In the genomic region with DNA sequence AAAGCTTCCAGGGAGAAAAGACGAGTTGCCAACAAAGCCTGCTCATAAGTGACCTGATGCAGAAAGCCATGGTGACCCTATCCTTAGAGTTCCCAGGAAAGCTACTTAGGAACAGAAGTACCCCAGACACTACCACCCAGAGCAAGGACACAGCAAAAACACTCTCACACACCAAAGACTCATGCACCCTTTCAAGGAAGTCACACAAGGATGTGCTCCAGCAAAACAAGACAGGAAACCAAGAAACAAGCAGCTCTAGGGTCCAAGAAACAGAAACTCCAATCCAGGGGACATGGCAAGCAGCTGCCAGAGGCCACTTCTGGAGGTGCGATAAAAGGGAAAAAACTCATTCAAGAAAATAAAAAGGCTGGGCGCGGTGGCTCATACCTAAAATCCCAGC, we compare ENCODE assay signal across 18 cellular contexts. TPM values are rescaled to one million over a fixed set of nuclear protein-coding genes. Genes with fewer than 3 reads are reported as not detected.
DNase-seq lines count a peak whose midpoint lies in the region; ATAC-seq and TF ChIP-seq lines count a peak whose summit lies in the region.
"Had no signal": no experiment of that assay in that cellular context is flagged by ENCODE, and none has a peak within 500 bp of the region (broad histone marks: within the 10 kb centered on the region; RNA-seq: fewer than 3 reads in every experiment).

No MANE protein-coding gene starts in this region.

- H3K36me3 Mint-ChIP-seq in GM23338 (ENCODE audit: low read depth) (peaks cover 73% of the 10 kb centered on the region), WTC11 (peaks cover 48% of the 10 kb centered on the region), neural progenitor cell (peaks cover 37% of the 10 kb centered on the region), mesothelial cell of epicardium (peaks cover 23% of the 10 kb centered on the region)

- ATAC-seq in GM23338 (no peak), WTC11 (no peak)
- ATAC-seq: A549 had no signal

- no peaks in the 10 kb centered on the region for H3K9me2 ChIP-seq in GM23338 (ENCODE audit: insufficient read depth)

- H3K36me3 ChIP-seq in GM23338 (ENCODE audit: insufficient read depth) (no peaks in the 10 kb centered on the region; the same call in 1 of the 2 replicates), neural progenitor cell (no peaks in the 10 kb centered on the region), WERI-Rb-1 (peaks cover 69% of the 10 kb centered on the region)

- H3K27ac Mint-ChIP-seq in GM23338 (no peak overlapping the region), WTC11 (peak overlapping the region; percentile 22), neural progenitor cell (peak overlapping the region; percentile 36), mesothelial cell of epicardium (no peak overlapping the region)
- H3K27ac Mint-ChIP-seq: CD4-positive, alpha-beta memory T cell; HFFc6 had no signal

- H3K4me3 Mint-ChIP-seq in GM23338 (no peak overlapping the region), WTC11 (no peak overlapping the region), neural progenitor cell (no peak overlapping the region), mesothelial cell of epicardium (no peak overlapping the region)
- H3K4me3 Mint-ChIP-seq: CD4-positive, alpha-beta memory T cell; HFFc6 had no signal

- H3K27me3 Mint-ChIP-seq in GM23338 (ENCODE audit: insufficient read depth, low read depth, poor library complexity): peaks cover 27% of the 10 kb centered on the region
- no peaks in the 10 kb centered on the region; the same call in 1 of the 2 replicates for H3K27me3 Mint-ChIP-seq in WTC11 (ENCODE audit: low read depth)
- peaks cover 4% of the 10 kb centered on the region for H3K27me3 Mint-ChIP-seq in neural progenitor cell (ENCODE audit: insufficient read depth, low read depth)
- H3K27me3 Mint-ChIP-seq in mesothelial cell of epicardium (ENCODE audit: low read depth): peaks cover 19% of the 10 kb centered on the region

- H3K4me1 Mint-ChIP-seq in GM23338 (peaks cover 42% of the 10 kb centered on the region), WTC11 (peaks cover 38% of the 10 kb centered on the region), neural progenitor cell (peaks cover 3% of the 10 kb centered on the region), mesothelial cell of epicardium (peaks cover 5% of the 10 kb centered on the region)

- H3K9me3 ChIP-seq in neural progenitor cell (ENCODE audit: low read depth) (no peaks in the 10 kb centered on the region), WERI-Rb-1 (ENCODE audit: severe bottlenecking) (peaks cover 8% of the 10 kb centered on the region)
- H3K9me3 ChIP-seq: BE2C had no signal

- TF ChIP-seq CTCF in GM23338 (conservative IDR thresholded peaks at IDR 0.05; ENCODE audit: low read depth in 2 of 2) (no peak), WTC11 (IDR thresholded peaks at IDR 0.05) (no peak), neural progenitor cell (IDR thresholded peaks at IDR 0.05) (no peak), mesothelial cell of epicardium (IDR thresholded peaks at IDR 0.05; ENCODE audit: unreplicated experiment) (no peak), WERI-Rb-1 (IDR thresholded peaks at IDR 0.05; ENCODE audit: low read depth, low read length) (no peak)

- H3K9ac ChIP-seq in neural progenitor cell: no peak overlapping the region
- H3K9ac ChIP-seq: GM23248 had no signal

- H2AFZ ChIP-seq in GM23338: no peak overlapping the region
- no peak overlapping the region for H2AFZ ChIP-seq in neural progenitor cell (replicated peaks)
- H2AFZ ChIP-seq: GM23248 had no signal

- no peak overlapping the region for H3K4me3 ChIP-seq in GM23338
- no peak overlapping the region for H3K4me3 ChIP-seq in neural progenitor cell
- no peak overlapping the region for H3K4me3 ChIP-seq in WERI-Rb-1 (ENCODE audit: low read depth, low read length)
- H3K4me3 ChIP-seq: A549, GM23248, HAP-1 had no signal

- H3K27me3 ChIP-seq in GM23338 (ENCODE audit: insufficient read depth) (no peaks in the 10 kb centered on the region), neural progenitor cell (peaks cover 11% of the 10 kb centered on the region), WERI-Rb-1 (ENCODE audit: insufficient read depth, low read depth, severe bottlenecking) (no peaks in the 10 kb centered on the region)
- H3K27me3 ChIP-seq: BE2C had no signal

- peaks cover 13% of the 10 kb centered on the region for H3K9me3 Mint-ChIP-seq in GM23338
- H3K9me3 Mint-ChIP-seq in WTC11: peaks cover 9% of the 10 kb centered on the region
- peaks cover 48% of the 10 kb centered on the region for H3K9me3 Mint-ChIP-seq in neural progenitor cell
- H3K9me3 Mint-ChIP-seq in mesothelial cell of epicardium: peaks cover 9% of the 10 kb centered on the region

- CTCF ChIA-PET in WTC11 (lab: Charles Lee): no interaction called here

- DNase-seq in GM23338 (ENCODE audit: low spot score) (no peak), WTC11 (ENCODE audit: low spot score) (no peak), neural progenitor cell (ENCODE audit: low spot score) (no peak), ureter (ENCODE audit: low spot score) (peak; percentile 5), mesothelial cell of epicardium (ENCODE audit: low spot score in 2 of 2, unreplicated experiment in 2 of 2) (no peak), NCI-H2029 treated with DMSO at 0.1 percent for 48 hours (lab: John Stamatoyannopoulos, UW) (no peak), WERI-Rb-1 (no peak)
- DNase-seq: BE2C; CD4-positive, alpha-beta memory T cell; DMS79; GM23248; HFFc6; IMR-90 had no signal

- no peak overlapping the region for H3K4me2 ChIP-seq in GM23338
- no peak overlapping the region for H3K4me2 ChIP-seq in neural progenitor cell
- H3K4me2 ChIP-seq: A549 had no signal

- 0 out of 2 replicates have a peak, but pooled peaks cover 4% of the 10 kb centered on the region for H3K4me1 ChIP-seq in GM23338 (ENCODE audit: insufficient read depth)
- peaks cover 9% of the 10 kb centered on the region for H3K4me1 ChIP-seq in neural progenitor cell
- H3K4me1 ChIP-seq: BE2C had no signal

- H3F3A ChIP-seq in GM23338 (replicated peaks; ENCODE audit: low read depth): no peaks in the 10 kb centered on the region
- peaks cover under 1% of the 10 kb centered on the region for H3F3A ChIP-seq in neural progenitor cell (ENCODE audit: low read depth)

- POLR2A ChIA-PET in WTC11 (lab: Charles Lee): interaction anchor here (1.2 kb wide), 1 partner anchor 11 kb away, joined by 3 read pairs; no protein-coding TSS in a partner anchor

- H4K20me1 ChIP-seq in GM23338 (replicated peaks; ENCODE audit: insufficient read depth) (peaks cover 49% of the 10 kb centered on the region), neural progenitor cell (ENCODE audit: low read depth) (peaks cover 29% of the 10 kb centered on the region)

- peaks cover 93% of the 10 kb centered on the region for H3K79me2 ChIP-seq in GM23338 (replicated peaks; ENCODE audit: insufficient read depth)
- H3K79me2 ChIP-seq in neural progenitor cell (ENCODE audit: low read depth): peaks cover 88% of the 10 kb centered on the region

- H3K27ac ChIP-seq in GM23338 (ENCODE audit: low read depth) (0 out of 2 replicates have a peak overlapping the region, but pooled peaks have one; percentile 19), neural progenitor cell (no peak overlapping the region), WERI-Rb-1 (no peak overlapping the region)
- H3K27ac ChIP-seq: A549, C4-2B, GM23248 had no signal

TF ChIP-seq in WTC11, 78 proteins besides CTCF, POLR2A, EP300 and RAD21 (continues in another document):
- no peak for TF ChIP-seq ZNF281 (CRISPR knock-in tag; IDR thresholded peaks at IDR 0.05)
- TF ChIP-seq, protein P1, sequence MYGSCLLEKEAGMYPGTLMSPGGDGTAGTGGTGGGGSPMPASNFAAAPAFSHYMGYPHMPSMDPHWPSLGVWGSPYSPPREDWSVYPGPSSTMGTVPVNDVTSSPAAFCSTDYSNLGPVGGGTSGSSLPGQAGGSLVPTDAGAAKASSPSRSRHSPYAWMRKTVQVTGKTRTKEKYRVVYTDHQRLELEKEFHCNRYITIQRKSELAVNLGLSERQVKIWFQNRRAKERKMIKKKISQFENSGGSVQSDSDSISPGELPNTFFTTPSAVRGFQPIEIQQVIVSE (CRISPR knock-in tag; IDR thresholded peaks at IDR 0.05; ENCODE audit: borderline replicate concordance): no peak
- no peak for TF ChIP-seq ATF1 (CRISPR knock-in tag; IDR thresholded peaks at IDR 0.05)

RNA-seq across cellular contexts. Expression of gene KIF1A, which starts 5.7 kb away (rescaled TPM):
- 183 and 214 TPM in 2 replicates for total RNA-seq in GM23338 (2014; rRNA removed; shearing (Covaris generic))
- 158 and 169 TPM in 2 replicates for polyA plus RNA-seq in GM23338 (2016; fragmentation: Nextera tagmentation; extraction: Ambion mirVana)
- total RNA-seq in WTC11 (2021) (218 to 279 TPM (median 222 TPM) in 3 replicates), neural progenitor cell (ENCODE audit: low replicate concordance) (29.9 and 41.1 TPM in 2 replicates), ureter (1.2 TPM), mesothelial cell of epicardium (46.2 to 49.5 TPM (median 48.9 TPM) in 3 replicates)
- total RNA-seq: CD4-positive, alpha-beta memory T cell; HFFc6; HT-29 had no signal
- polyA plus RNA-seq: AG04450; CD4-positive, alpha-beta memory T cell; IMR-90 had no signal

RNA-seq across cellular contexts. Expression of gene AGXT, which starts 54.3 kb away (rescaled TPM):
- total RNA-seq in GM23338 (2014; rRNA removed; shearing (Covaris generic)): not detected in 2 replicates
- polyA plus RNA-seq in GM23338 (2016; fragmentation: Nextera tagmentation; extraction: Ambion mirVana): not detected in 2 replicates
- total RNA-seq in WTC11 (2021) (0.16 to 0.37 TPM (median 0.24 TPM) in 3 replicates), neural progenitor cell (ENCODE audit: low replicate concordance) (not detected in 2 replicates), ureter (0.31 TPM), mesothelial cell of epicardium (not detected in 3 replicates)
- total RNA-seq: CD4-positive, alpha-beta memory T cell; GM23248; HFFc6; IMR-90 had no signal
- polyA plus RNA-seq: A549; AG04450; CD4-positive, alpha-beta memory T cell; GM23248; IMR-90 had no signal

Comparison
In these comparisons a context has a peak if more than half of its experiments do, and no peak if none do; other contexts are left out.
1. H3K27ac Mint-ChIP-seq: peak in WTC11 (single experiment) and neural progenitor cell (single experiment); none in GM23338 (single experiment) and mesothelial cell of epicardium (single experiment).
2. RNA of gene KIF1A, which starts 5.7 kb away (total RNA-seq): 218 to 279 TPM in WTC11, 183 to 214 TPM in GM23338, 46.2 to 49.5 TPM in mesothelial cell of epicardium and 29.9 to 41.1 TPM in neural progenitor cell; 1.2 TPM in ureter (single experiment); every median in the first group is over 10 times any median in the second.